In the genomic region with DNA sequence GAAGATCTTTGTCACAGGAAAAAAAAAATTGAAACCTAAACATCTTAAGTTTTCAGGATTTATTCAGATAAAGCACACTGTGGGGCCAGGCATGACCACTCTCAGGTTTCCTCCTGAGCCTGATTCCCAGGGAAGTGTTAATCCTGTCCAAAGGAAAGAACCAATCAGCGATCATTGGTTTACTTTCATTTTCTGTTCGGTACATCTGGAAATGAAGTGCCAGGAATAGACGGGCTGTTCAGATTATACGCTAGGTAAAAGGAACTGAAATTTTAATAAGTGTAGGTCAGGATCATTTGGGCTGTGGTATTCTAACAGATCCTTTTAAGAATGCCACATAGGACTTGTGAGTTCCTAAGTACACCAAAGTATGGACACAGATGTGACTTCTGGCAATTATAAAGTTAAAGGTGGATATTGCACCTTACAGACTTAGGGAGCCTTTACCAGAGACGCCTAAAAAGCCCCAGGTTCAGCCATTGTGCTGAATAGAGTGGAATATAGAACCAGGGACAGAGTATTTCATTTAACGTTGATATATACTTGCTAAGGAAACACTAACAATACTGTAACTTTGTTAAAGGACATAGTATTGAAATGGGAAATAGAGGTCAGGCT, we compare ENCODE assay signal across 9 cellular contexts. TPM values are rescaled to one million over a fixed set of nuclear protein-coding genes. Genes with fewer than 3 reads are reported as not detected.
DNase-seq lines count a peak whose midpoint lies in the region; ATAC-seq, FAIRE-seq and TF ChIP-seq lines count a peak whose summit lies in the region.
"Had no signal": no experiment of that assay in that cellular context is flagged by ENCODE, and none has a peak within 500 bp of the region (broad histone marks: within the 10 kb centered on the region; RNA-seq: fewer than 3 reads in every experiment).

No MANE protein-coding gene starts in this region.

- no peak for TF ChIP-seq CTCF in A673 (conservative IDR thresholded peaks at IDR 0.05; ENCODE audit: low read depth, low read length)
- no peak for TF ChIP-seq CTCF in GM13977 (IDR thresholded peaks at IDR 0.05; ENCODE audit: extremely low read depth, insufficient read depth, missing control alignments)
- no peak for TF ChIP-seq CTCF in MCF 10A (IDR thresholded peaks at IDR 0.05; ENCODE audit: unreplicated experiment)
- TF ChIP-seq CTCF in HepG2 (CRISPR knock-in tag; IDR thresholded peaks at IDR 0.05), result no peak
- TF ChIP-seq CTCF in upper lobe of right lung (IDR thresholded peaks at IDR 0.05), result no peak

- peak overlapping the region; percentile 54 for H3K4me2 ChIP-seq in HepG2 (ENCODE audit: low read depth, low read length)

- H2AFZ ChIP-seq in HepG2 (ENCODE audit: low read length), result no peak overlapping the region

- no peaks in the 10 kb centered on the region for H3K27me3 Mint-ChIP-seq in MCF 10A (ENCODE audit: insufficient read depth, unreplicated experiment)

- 49% methylated on average over 6 of the region's 6 CpGs for WGBS in HepG2 (ENCODE audit: low lambda C conversion rate)

- POLR2A ChIA-PET in A673 (lab: Charles Lee; ENCODE audit: low non-redundant PET) (no interaction called here), MCF 10A (lab: Yijun Ruan, JAX) (interaction anchor here (0.6 to 4.6 kb wide), 9 partner anchors 9 to 929 kb away, joined by 3 to 67 read pairs (median 7); partner anchors contain the start of genes CACYBP and MRPS14), HepG2 (lab: Yijun Ruan, JAX) (no interaction called here)

- no peaks in the 10 kb centered on the region for H3K27me3 ChIP-seq in A673 (replicated peaks; ENCODE audit: insufficient read depth, low read depth, low read length, poor library complexity)
- H3K27me3 ChIP-seq in HepG2 (ENCODE audit: control insufficient read depth in 1 of 2, insufficient read depth in 2 of 2, low read length in 2 of 2), result no peaks in the 10 kb centered on the region
- no peaks in the 10 kb centered on the region for H3K27me3 ChIP-seq in upper lobe of right lung
- H3K27me3 ChIP-seq: cardiac muscle cell had no signal

- peak overlapping the region; percentile 63 for H3K9ac ChIP-seq in HepG2 (ENCODE audit: insufficient read depth, low read depth, low read length)

- H3K4me3 ChIP-seq in A673 (ENCODE audit: low read depth, low read length, poor library complexity, severe bottlenecking), result peak overlapping the region; percentile 49
- peak overlapping the region; percentile 42 to 58 (median 46); a peak in 5 of 6 replicates for H3K4me3 ChIP-seq in HepG2 (replicated peaks in 1 of 3; ENCODE audit: insufficient read depth in 1 of 3, low read depth in 2 of 3, low read length in 3 of 3)
- H3K4me3 ChIP-seq in upper lobe of right lung, result peak overlapping the region; percentile 54
- H3K4me3 ChIP-seq: cardiac muscle cell had no signal

- in situ Hi-C loops in GM13977 (cut with MboI; ENCODE audit: low pct_unique_long_range_greater_than_20kb, low sequenced_read_pairs, unreplicated experiment), result loop anchor here (10.0 to 25.0 kb wide), 2 partner anchors 216 to 728 kb away; no protein-coding TSS in a partner anchor
- in situ Hi-C loops in HepG2 (cut with HindIII; ENCODE audit: extremely low pct_ligation_motif_present, low pct_unique_long_range_greater_than_20kb), result loop anchor here (25.0 kb wide), 1 partner anchor 728 kb away; no protein-coding TSS in a partner anchor

- H3K4me1 ChIP-seq in A673 (ENCODE audit: insufficient read depth, low read length, poor library complexity, severe bottlenecking) (no peaks in the 10 kb centered on the region), HepG2 (ENCODE audit: insufficient read depth, low read length) (peaks cover 26% of the 10 kb centered on the region), upper lobe of right lung (no peaks in the 10 kb centered on the region)

- BruUV-seq in A673 (replicated peaks; lab: Mats Ljungman, UMichigan) (TSS peak; percentile 80), MCF 10A (replicated peaks; lab: Mats Ljungman, UMichigan) (TSS peak; percentile 77), HepG2 (replicated peaks; lab: Mats Ljungman, UMichigan) (TSS peak; percentile 51)

- H3K9me3 ChIP-seq in A673 (ENCODE audit: low read depth, low read length, poor library complexity, severe bottlenecking) (no peaks in the 10 kb centered on the region), HepG2 (ENCODE audit: low read length) (no peaks in the 10 kb centered on the region), upper lobe of right lung (no peaks in the 10 kb centered on the region)

- H3K9me3 Mint-ChIP-seq in MCF 10A (ENCODE audit: unreplicated experiment), result no peaks in the 10 kb centered on the region

- no peaks in the 10 kb centered on the region for H3K79me2 ChIP-seq in HepG2 (ENCODE audit: insufficient read depth, low read length)

- no peaks in the 10 kb centered on the region for H4K20me1 ChIP-seq in HepG2 (ENCODE audit: insufficient read depth, low read length)

- no peak for TF ChIP-seq RAD21 in HepG2 (CRISPR knock-in tag; IDR thresholded peaks at IDR 0.05)

- H3K27ac ChIP-seq in A673 (ENCODE audit: low read depth, low read length, poor library complexity, severe bottlenecking) (no peak overlapping the region), HepG2 (ENCODE audit: extremely low read length, insufficient read depth, low read length) (peak overlapping the region; percentile 57), upper lobe of right lung (peak overlapping the region; percentile 85)
- H3K27ac ChIP-seq: cardiac muscle cell had no signal

- intact Hi-C loops in A673 (cut with micrococcal nuclease; ENCODE audit: unreplicated experiment) (no loop called here), MCF 10A (cut with micrococcal nuclease) (loop anchor here (1.0 kb wide), 1 partner anchor 9 kb away; the partner anchor contains the start of gene CACYBP), HepG2 (cut with micrococcal nuclease; ENCODE audit: unreplicated experiment) (loop anchor here (2.0 kb wide), 1 partner anchor 220 kb away; no protein-coding TSS in a partner anchor), upper lobe of right lung (cut with DNase I) (no loop called here)

- DNase-seq in A673 (ENCODE audit: low spot score) (peak; percentile 76), GM13977 (ENCODE audit: low spot score) (peak; percentile 23), NCI-H460 (ENCODE audit: extremely low read depth, low read depth) (peak; percentile 84), MCF 10A (ENCODE audit: unreplicated experiment) (peak; percentile 91), HepG2 (ENCODE audit: low spot score) (peak; percentile 60), upper lobe of right lung (no peak)

- ATAC-seq in HepG2, result peak; percentile 89
- peak; percentile 91 for ATAC-seq in upper lobe of right lung
- ATAC-seq in GM19452 (IDR thresholded peaks at IDR 0.05; ENCODE audit: unreplicated experiment), result no peak
- ATAC-seq in GM19455 (IDR thresholded peaks at IDR 0.05; ENCODE audit: unreplicated experiment), result no peak

- TF ChIP-seq EP300 in HepG2 (IDR thresholded peaks at IDR 0.05; ENCODE audit: low read depth in 2 of 2, low read length in 2 of 2) (no peak), HepG2 (CRISPR knock-in tag; IDR thresholded peaks at IDR 0.05; ENCODE audit: borderline replicate concordance) (no peak)

- peaks cover 16% of the 10 kb centered on the region for H3K36me3 Mint-ChIP-seq in MCF 10A (ENCODE audit: insufficient read depth, unreplicated experiment)

- peak overlapping the region; percentile 98 for H3K27ac Mint-ChIP-seq in MCF 10A (ENCODE audit: low read depth, unreplicated experiment)

- no peak for TF ChIP-seq POLR2A in HepG2 (IDR thresholded peaks at IDR 0.05; ENCODE audit: insufficient read depth in 1 of 2, low read depth in 2 of 2, low read length in 2 of 2)

- no peaks in the 10 kb centered on the region for H3K36me3 ChIP-seq in A673 (ENCODE audit: insufficient read depth, low read length, poor library complexity, severe bottlenecking)
- H3K36me3 ChIP-seq in HepG2 (replicated peaks in 1 of 2; ENCODE audit: control insufficient read depth in 1 of 2, insufficient read depth in 2 of 2, low read length in 2 of 2), result no peaks in the 10 kb centered on the region; a peak in 2 of 5 replicates
- peaks cover 3% of the 10 kb centered on the region for H3K36me3 ChIP-seq in upper lobe of right lung
- H3K36me3 ChIP-seq: cardiac muscle cell had no signal

- H3K4me3 Mint-ChIP-seq in MCF 10A (ENCODE audit: unreplicated experiment), result peak overlapping the region; percentile 89

- CTCF ChIA-PET in A673 (lab: Charles Lee) (no interaction called here), MCF 10A (lab: Yijun Ruan, JAX) (interaction anchor here (0.7 to 6.4 kb wide), 7 partner anchors 7 to 219 kb away, joined by 3 to 80 read pairs (median 5); partner anchors contain the start of gene CACYBP), HepG2 (lab: Yijun Ruan, JAX; ENCODE audit: low intra/inter-chr PET ratio, low total read pairs) (no interaction called here)

- no peak for FAIRE-seq in HepG2 (lab: Jason Lieb, UNC)

- H3K4me1 Mint-ChIP-seq in MCF 10A (ENCODE audit: insufficient read depth, unreplicated experiment), result peaks cover 6% of the 10 kb centered on the region

RNA-seq across cellular contexts. Expression of gene CACYBP, which starts 9.3 kb away (rescaled TPM):
- 307 and 310 TPM in 2 replicates for total RNA-seq in A673 (2021)
- total RNA-seq in NCI-H460 (2014; rRNA removed; shearing (Covaris generic)), result 644 and 1,006 TPM in 2 replicates
- polyA plus RNA-seq in NCI-H460 (2014; cell fraction: nucleus; rRNA removed), result 314 and 375 TPM in 2 replicates
- 169 and 205 TPM in 2 replicates for total RNA-seq in MCF 10A (2022)
- total RNA-seq in HepG2 (2016; rRNA removed; fragmentation: Illumina TruSeq; extraction: Trizol), result 183 and 247 TPM in 2 replicates
- 30.4 and 49.6 TPM in 2 replicates for total RNA-seq in HepG2 (2016; cell fraction: cytosol; rRNA removed; fragmentation: Illumina TruSeq; extraction: Trizol; ENCODE audit: low read depth)
- total RNA-seq in HepG2 (2016; cell fraction: insoluble cytoplasmic fraction; rRNA removed; fragmentation: Illumina TruSeq; extraction: Trizol), result 174 and 253 TPM in 2 replicates
- total RNA-seq in HepG2 (2016; cell fraction: membrane; rRNA removed; fragmentation: Illumina TruSeq; extraction: Trizol), result 59.8 and 73.6 TPM in 2 replicates
- total RNA-seq in HepG2 (2016; cell fraction: nucleus; rRNA removed; fragmentation: Illumina TruSeq; extraction: Trizol), result 71.5 and 73.7 TPM in 2 replicates
- 14.4 and 18.4 TPM in 2 replicates for polyA plus RNA-seq in HepG2 (2011; rRNA removed)
- polyA plus RNA-seq in HepG2 (2011; cell fraction: cytosol; rRNA removed), result 16.9 and 18.9 TPM in 2 replicates
- 6.2 and 30.3 TPM in 2 replicates for polyA plus RNA-seq in HepG2 (2011; cell fraction: nucleus; rRNA removed)
- 63.3 and 84.9 TPM in 2 replicates for polyA plus RNA-seq in HepG2 (2012)
- polyA plus RNA-seq in HepG2 (2016; cell fraction: cytosol; fragmentation: Illumina TruSeq; extraction: Trizol; ENCODE audit: low read depth), result 27.7 and 44.6 TPM in 2 replicates
- 258 and 299 TPM in 2 replicates for polyA plus RNA-seq in HepG2 (2016; cell fraction: insoluble cytoplasmic fraction; fragmentation: Illumina TruSeq; extraction: Trizol; ENCODE audit: low read depth)
- polyA plus RNA-seq in HepG2 (2016; cell fraction: membrane; fragmentation: Illumina TruSeq; extraction: Trizol; ENCODE audit: low read depth), result 37.6 and 44.0 TPM in 2 replicates
- 94.4 and 105 TPM in 2 replicates for polyA plus RNA-seq in HepG2 (2016; cell fraction: nucleus; fragmentation: Illumina TruSeq; extraction: Trizol; ENCODE audit: insufficient read depth, low read depth)
- 7.8 and 17.6 TPM in 2 replicates for polyA minus RNA-seq in HepG2 (2011; rRNA and poly(A)+ RNA removed; ENCODE audit: low replicate concordance)
- 13.6 and 15.7 TPM in 2 replicates for polyA minus RNA-seq in HepG2 (2011; cell fraction: cytosol; rRNA and poly(A)+ RNA removed)
- polyA minus RNA-seq in HepG2 (2011; cell fraction: nucleus; rRNA and poly(A)+ RNA removed), result 22.3 and 32.9 TPM in 2 replicates
- 70.2 TPM for total RNA-seq in upper lobe of right lung

RNA-seq across cellular contexts. Expression of gene MRPS14, which starts 32.7 kb away (rescaled TPM):
- total RNA-seq in A673 (2021) (39.6 and 40.1 TPM in 2 replicates), MCF 10A (2022) (36.3 and 40.6 TPM in 2 replicates), HepG2 (2016; rRNA removed; fragmentation: Illumina TruSeq; extraction: Trizol) (43.2 and 52.7 TPM in 2 replicates), upper lobe of right lung (28.1 TPM)
- total RNA-seq in NCI-H460 (2014; rRNA removed; shearing (Covaris generic)), result 45.5 and 55.1 TPM in 2 replicates
- polyA plus RNA-seq in NCI-H460 (2014; cell fraction: nucleus; rRNA removed), result 32.6 and 33.8 TPM in 2 replicates
- 9.3 and 9.4 TPM in 2 replicates for total RNA-seq in HepG2 (2016; cell fraction: cytosol; rRNA removed; fragmentation: Illumina TruSeq; extraction: Trizol; ENCODE audit: low read depth)
- total RNA-seq in HepG2 (2016; cell fraction: insoluble cytoplasmic fraction; rRNA removed; fragmentation: Illumina TruSeq; extraction: Trizol), result 44.1 and 58.4 TPM in 2 replicates
- total RNA-seq in HepG2 (2016; cell fraction: membrane; rRNA removed; fragmentation: Illumina TruSeq; extraction: Trizol), result 13.3 and 14.6 TPM in 2 replicates
- 19.0 and 20.8 TPM in 2 replicates for total RNA-seq in HepG2 (2016; cell fraction: nucleus; rRNA removed; fragmentation: Illumina TruSeq; extraction: Trizol)
- 32.0 and 36.6 TPM in 2 replicates for polyA plus RNA-seq in HepG2 (2011; rRNA removed)
- 20.4 and 26.8 TPM in 2 replicates for polyA plus RNA-seq in HepG2 (2011; cell fraction: cytosol; rRNA removed)
- polyA plus RNA-seq in HepG2 (2011; cell fraction: nucleus; rRNA removed), result 14.8 and 19.5 TPM in 2 replicates
- polyA plus RNA-seq in HepG2 (2012), result 38.4 and 42.2 TPM in 2 replicates
- polyA plus RNA-seq in HepG2 (2016; cell fraction: cytosol; fragmentation: Illumina TruSeq; extraction: Trizol; ENCODE audit: low read depth), result 11.7 and 12.1 TPM in 2 replicates
- polyA plus RNA-seq in HepG2 (2016; cell fraction: insoluble cytoplasmic fraction; fragmentation: Illumina TruSeq; extraction: Trizol; ENCODE audit: low read depth), result 52.9 and 60.0 TPM in 2 replicates
- 11.2 and 11.7 TPM in 2 replicates for polyA plus RNA-seq in HepG2 (2016; cell fraction: membrane; fragmentation: Illumina TruSeq; extraction: Trizol; ENCODE audit: low read depth)
- polyA plus RNA-seq in HepG2 (2016; cell fraction: nucleus; fragmentation: Illumina TruSeq; extraction: Trizol; ENCODE audit: insufficient read depth, low read depth), result 32.8 and 35.8 TPM in 2 replicates
- polyA minus RNA-seq in HepG2 (2011; rRNA and poly(A)+ RNA removed; ENCODE audit: low replicate concordance), result 11.8 and 20.3 TPM in 2 replicates
- polyA minus RNA-seq in HepG2 (2011; cell fraction: cytosol; rRNA and poly(A)+ RNA removed), result 9.5 and 10.3 TPM in 2 replicates
- polyA minus RNA-seq in HepG2 (2011; cell fraction: nucleus; rRNA and poly(A)+ RNA removed), result 25.4 and 25.8 TPM in 2 replicates

Comparison
In these comparisons a context has a peak if more than half of its experiments do, and no peak if none do; other contexts are left out.
1. ATAC-seq: peak in HepG2 (single experiment) and upper lobe of right lung (single experiment); none in GM19452 (single experiment) and GM19455 (single experiment).
2. intact Hi-C loops: an anchor here in MCF 10A (1.0 kb wide) and HepG2 (2.0 kb wide); none called in A673 and upper lobe of right lung.
3. Peak in every context shown above with its lines, with median percentiles within 50 percentile points of each other: H3K4me3 ChIP-seq.